ENCODE assay signal across 8 cellular contexts in the genomic region with DNA sequence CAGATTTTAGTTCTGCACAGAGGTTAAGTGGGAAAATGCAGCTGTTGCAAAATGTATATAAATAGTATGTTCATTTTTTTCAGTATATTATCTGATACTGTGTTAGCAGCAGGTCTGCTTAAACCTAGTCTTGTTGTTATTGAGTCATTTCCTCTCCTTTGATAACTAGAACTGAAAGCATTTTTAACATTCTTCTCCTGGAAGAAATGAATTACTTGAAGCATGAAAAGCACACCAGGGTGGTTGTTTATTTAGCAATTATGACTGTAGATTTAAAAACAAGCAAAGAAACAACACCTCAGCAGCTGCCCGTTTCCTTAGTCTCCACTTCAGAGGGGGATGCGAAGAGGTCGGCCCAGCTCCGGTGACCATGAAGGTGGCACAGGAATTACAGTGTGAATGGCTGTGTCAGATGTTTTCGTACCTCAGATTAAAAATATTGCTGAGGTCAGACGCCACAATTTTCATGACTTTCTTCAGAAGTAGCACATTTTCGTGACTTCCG. TPM values are rescaled to one million over a fixed set of nuclear protein-coding genes. Genes with fewer than 3 reads are reported as not detected.
DNase-seq lines count a peak whose midpoint lies in the region; ATAC-seq and TF ChIP-seq lines count a peak whose summit lies in the region.

No MANE protein-coding gene starts in this region.

- no peak overlapping the region for H3K9ac ChIP-seq in parathyroid adenoma

- H3K27ac ChIP-seq in ascending aorta: peak overlapping the region in 1 of 2 donors; percentile 85
- no peak overlapping the region for H3K27ac ChIP-seq in parathyroid adenoma

- H3K79me2 ChIP-seq in parathyroid adenoma: no peaks in the 10 kb centered on the region

- peak; percentile 64 for DNase-seq in GM03348 (ENCODE audit: low spot score)
- peak; percentile 15 for DNase-seq in MV-4-11 (lab: John Stamatoyannopoulos, UW)
- no peak for DNase-seq in ascending aorta (ENCODE audit: low spot score in 2 of 2)
- DNase-seq in mucosa of gallbladder (ENCODE audit: low spot score): no peak
- no peak for DNase-seq in effector CD8-positive, alpha-beta T cell (lab: John Stamatoyannopoulos, UW)

- ATAC-seq in HG03457 (IDR thresholded peaks at IDR 0.05; ENCODE audit: unreplicated experiment) (no peak), HG02981 (IDR thresholded peaks at IDR 0.05; ENCODE audit: unreplicated experiment) (no peak)

- H3K4me2 ChIP-seq in parathyroid adenoma (ENCODE audit: low read length): peak overlapping the region; percentile 68

- H3K9me3 ChIP-seq in ascending aorta (no peaks in the 10 kb centered on the region), parathyroid adenoma (ENCODE audit: control insufficient read depth, low read length) (no peaks in the 10 kb centered on the region)

- H3K4me3 ChIP-seq in ascending aorta: peak overlapping the region; percentile 50 to 66
- H3K4me3 ChIP-seq in parathyroid adenoma (ENCODE audit: low read depth, low read length): peak overlapping the region; percentile 64

- no peaks in the 10 kb centered on the region for H3K27me3 ChIP-seq in ascending aorta
- no peaks in the 10 kb centered on the region for H3K27me3 ChIP-seq in parathyroid adenoma (ENCODE audit: control insufficient read depth, insufficient read depth, low read length)

- H3K4me1 ChIP-seq in ascending aorta (peaks cover 2 to 12% of the 10 kb centered on the region in 2 donors), parathyroid adenoma (peaks cover 3% of the 10 kb centered on the region)

- no peak overlapping the region for H2AFZ ChIP-seq in parathyroid adenoma

- H3K36me3 ChIP-seq in ascending aorta (no peaks in the 10 kb centered on the region), parathyroid adenoma (ENCODE audit: control insufficient read depth, insufficient read depth, low read length) (no peaks in the 10 kb centered on the region)

- intact Hi-C loops in ascending aorta (cut with DNase I): loop anchor here (5.0 kb wide), 1 partner anchor 53 kb away; the partner anchor contains the start of gene GOPC

- TF ChIP-seq CTCF in ascending aorta (IDR thresholded peaks at IDR 0.05) (no peak), parathyroid adenoma (IDR thresholded peaks at IDR 0.05) (no peak)

RNA-seq across cellular contexts. Expression of gene GOPC, which starts 53.5 kb away (rescaled TPM):
- total RNA-seq in ascending aorta (12.5 TPM), mucosa of gallbladder (20.9 TPM)

Comparison
In these comparisons a context has a peak if more than half of its experiments do, and no peak if none do; other contexts are left out.
1. DNase-seq: peak in GM03348 (single experiment) and MV-4-11 (single experiment); none in ascending aorta (0 of 2), mucosa of gallbladder (single experiment) and effector CD8-positive, alpha-beta T cell (single experiment).